Comparison of ENCODE assay signal across 8 cellular contexts in the genomic region with DNA sequence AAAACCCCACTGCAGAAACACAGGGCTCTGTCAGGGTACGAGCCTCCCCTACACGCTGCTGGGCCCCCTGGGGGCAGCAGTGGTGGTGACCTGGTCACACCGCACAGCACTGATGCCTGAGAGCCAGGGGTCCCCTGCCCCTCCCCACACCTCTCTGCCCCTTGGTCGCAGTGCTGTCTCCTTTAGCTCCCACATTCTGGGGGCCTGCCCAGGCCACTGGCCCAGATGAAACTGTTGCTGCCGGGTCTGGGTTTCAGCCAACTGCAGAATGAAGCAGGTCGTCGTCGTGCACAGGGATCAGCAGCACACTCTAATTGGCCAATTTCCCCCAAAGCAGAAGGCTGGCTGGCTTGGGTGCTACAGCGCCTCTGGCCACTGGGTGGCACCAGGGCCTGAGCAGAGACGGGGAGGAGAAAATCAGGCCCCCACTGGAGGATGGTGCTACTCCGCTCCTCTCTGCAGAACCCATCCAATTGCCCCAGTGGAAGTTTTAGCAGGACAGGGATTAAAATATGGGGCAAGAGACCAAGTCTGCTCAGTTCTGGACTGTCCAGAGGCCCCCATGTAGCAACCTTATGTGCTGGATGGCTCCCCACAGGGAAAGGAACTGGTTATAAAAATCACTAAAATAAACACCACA. TPM values are rescaled to one million over a fixed set of nuclear protein-coding genes. Genes with fewer than 3 reads are reported as not detected.
DNase-seq lines count a peak whose midpoint lies in the region; ATAC-seq and TF ChIP-seq lines count a peak whose summit lies in the region.

No MANE protein-coding gene starts in this region.

- in situ Hi-C loops in Caki2 (cut with HindIII; ENCODE audit: low pct_unique_long_range_greater_than_20kb, low sequenced_read_pairs), result no loop called here

- H3K36me3 ChIP-seq in KMS-11 (ENCODE audit: insufficient read depth) (no peaks in the 10 kb centered on the region; the same call in 1 of the 2 replicates), neural progenitor cell (no peaks in the 10 kb centered on the region)

- no peaks in the 10 kb centered on the region for H4K20me1 ChIP-seq in KMS-11 (ENCODE audit: insufficient read depth)
- peaks cover 30% of the 10 kb centered on the region for H4K20me1 ChIP-seq in neural progenitor cell (ENCODE audit: low read depth)

- H2AFZ ChIP-seq in KMS-11 (ENCODE audit: low read depth) (no peak overlapping the region), neural progenitor cell (replicated peaks) (no peak overlapping the region)

- peaks cover 15% of the 10 kb centered on the region for H3K36me3 Mint-ChIP-seq in neural progenitor cell

- no peak overlapping the region for H3K4me3 ChIP-seq in KMS-11 (IDR thresholded peaks at IDR 0.05; ENCODE audit: insufficient read depth, low read depth, low read length)
- H3K4me3 ChIP-seq in neural progenitor cell, result peak overlapping the region; percentile 27

- no peaks in the 10 kb centered on the region for H3K9me3 ChIP-seq in neural progenitor cell (ENCODE audit: low read depth)

- H3K27ac Mint-ChIP-seq in neural progenitor cell, result no peak overlapping the region

- H3K4me1 ChIP-seq in KMS-11 (ENCODE audit: low read depth, poor library complexity, severe bottlenecking), result peaks cover 68% of the 10 kb centered on the region
- peaks cover 17% of the 10 kb centered on the region for H3K4me1 ChIP-seq in neural progenitor cell

- peak overlapping the region; percentile 7; the same call in 1 of the 2 replicates for H3K9ac ChIP-seq in KMS-11
- no peak overlapping the region for H3K9ac ChIP-seq in neural progenitor cell

- H3K79me2 ChIP-seq in KMS-11 (ENCODE audit: insufficient read depth, low read depth) (no peaks in the 10 kb centered on the region), neural progenitor cell (ENCODE audit: low read depth) (no peaks in the 10 kb centered on the region)

- POLR2A ChIA-PET in RWPE1 (lab: Yijun Ruan, JAX; ENCODE audit: low non-redundant PET), result no interaction called here

- peaks cover 35% of the 10 kb centered on the region for H3F3A ChIP-seq in neural progenitor cell (ENCODE audit: low read depth)

- TF ChIP-seq CTCF in KMS-11 (conservative IDR thresholded peaks at IDR 0.05; ENCODE audit: low read depth, low read length), result peak; percentile 73
- TF ChIP-seq CTCF in RWPE1 (conservative IDR thresholded peaks at IDR 0.05; ENCODE audit: low read depth), result peak; percentile 98
- TF ChIP-seq CTCF in neural progenitor cell (IDR thresholded peaks at IDR 0.05), result peak; percentile 73

- peaks cover 2% of the 10 kb centered on the region for H3K27me3 Mint-ChIP-seq in neural progenitor cell (ENCODE audit: insufficient read depth, low read depth)

- peaks cover 23% of the 10 kb centered on the region for H3K4me1 Mint-ChIP-seq in neural progenitor cell

- H3K9me3 Mint-ChIP-seq in neural progenitor cell, result no peaks in the 10 kb centered on the region

- no peaks in the 10 kb centered on the region for H3K27me3 ChIP-seq in KMS-11 (ENCODE audit: insufficient read depth, low read depth)
- H3K27me3 ChIP-seq in neural progenitor cell, result no peaks in the 10 kb centered on the region

- H3K27ac ChIP-seq in KMS-11, result peak overlapping the region; percentile 52; the same call in 1 of the 2 replicates
- peak overlapping the region; percentile 78 for H3K27ac ChIP-seq in RWPE1
- H3K27ac ChIP-seq in neural progenitor cell, result peak overlapping the region; percentile 48

- CTCF ChIA-PET in RWPE1 (lab: Yijun Ruan, JAX), result interaction anchor here (0.5 to 5.7 kb wide), 30 partner anchors 9 to 773 kb away, joined by 3 to 33 read pairs (median 6); partner anchors contain the start of gene ARFGAP1

- H3K4me2 ChIP-seq in KMS-11 (peak overlapping the region; percentile 63), neural progenitor cell (peak overlapping the region; percentile 65)

- peak; percentile 77 for ATAC-seq in GM21447 (IDR thresholded peaks at IDR 0.05; ENCODE audit: unreplicated experiment)

- DNase-seq in Caki2 (ENCODE audit: low read depth) (peak; percentile 61), RWPE1 (ENCODE audit: low spot score) (peak; percentile 97), fibroblast of the conjunctiva (ENCODE audit: low read depth) (peak; percentile 53), neural progenitor cell (ENCODE audit: low spot score) (peak; percentile 89), stromal cell of bone marrow (ENCODE audit: low read depth) (peak; percentile 40)
- DNase-seq in activated effector memory CD4-positive, alpha-beta T cell treated with Interleukin-2 at 50 U/mL for 16 hours, result peak; percentile 69

- H3K4me3 Mint-ChIP-seq in neural progenitor cell, result peak overlapping the region; percentile 65

RNA-seq across cellular contexts. Expression of gene DIDO1, which starts 26.1 kb away (rescaled TPM):
- 14.5 and 18.2 TPM in 2 replicates for total RNA-seq in Caki2 (2014; rRNA removed; shearing (Covaris generic); ENCODE audit: low replicate concordance)
- total RNA-seq in neural progenitor cell (ENCODE audit: low replicate concordance), result 64.5 and 68.5 TPM in 2 replicates

RNA-seq across cellular contexts. Expression of gene GID8, which starts 37.8 kb away (rescaled TPM):
- total RNA-seq in Caki2 (2014; rRNA removed; shearing (Covaris generic); ENCODE audit: low replicate concordance), result 29.0 and 39.4 TPM in 2 replicates
- 48.7 and 50.0 TPM in 2 replicates for total RNA-seq in neural progenitor cell (ENCODE audit: low replicate concordance)

RNA-seq across cellular contexts. Expression of gene TCFL5, which starts 38.5 kb away (rescaled TPM):
- 30.0 and 31.7 TPM in 2 replicates for total RNA-seq in Caki2 (2014; rRNA removed; shearing (Covaris generic); ENCODE audit: low replicate concordance)
- total RNA-seq in neural progenitor cell (ENCODE audit: low replicate concordance), result 29.1 and 36.3 TPM in 2 replicates

RNA-seq across cellular contexts. Expression of gene SLC17A9, which starts 52.3 kb away (rescaled TPM):
- total RNA-seq in Caki2 (2014; rRNA removed; shearing (Covaris generic); ENCODE audit: low replicate concordance), result 4.5 and 5.5 TPM in 2 replicates
- total RNA-seq in neural progenitor cell (ENCODE audit: low replicate concordance), result 0.17 and 0.74 TPM in 2 replicates

Comparison
In these comparisons a context has a peak if more than half of its experiments do, and no peak if none do; other contexts are left out.
1. DNase-seq: peak in every context shown above with its lines; median percentile 97 in RWPE1; 89 in neural progenitor cell; 69 in activated effector memory CD4-positive, alpha-beta T cell treated with Interleukin-2 at 50 U/mL for 16 hours; 61 in Caki2; 53 in fibroblast of the conjunctiva; 40 in stromal cell of bone marrow.